Comparison of ENCODE assay signal across 21 cellular contexts in genomic region chr11:47124675-47125074, GRCh38.
"Had no signal": no experiment of that assay in that cellular context is flagged by ENCODE, and none has a peak within 500 bp of the region (broad histone marks: within the 10 kb centered on the region; RNA-seq: fewer than 3 reads in every experiment).

No MANE protein-coding gene starts in this region.

- H3K9me3 Mint-ChIP-seq: activated naive CD4-positive, alpha-beta T cell treated with anti-CD3 and anti-CD28 coated beads, Interleukin-2, amount 50 U/mL, for 72 hours; activated naive CD8-positive, alpha-beta T cell treated with anti-CD3 and anti-CD28 coated beads, Interleukin-2, amount 50 U/mL, for 24 hours; activated T-cell treated with anti-CD3 and anti-CD28 coated beads, Interleukin-2, amount 50 U/mL, for 4 hours; brain had no signal

- H3K4me1 Mint-ChIP-seq: activated naive CD8-positive, alpha-beta T cell treated with anti-CD3 and anti-CD28 coated beads, Interleukin-2, amount 50 U/mL, for 24 hours had no signal

- H3K27me3 Mint-ChIP-seq: activated naive CD8-positive, alpha-beta T cell treated with anti-CD3 and anti-CD28 coated beads, Interleukin-2, amount 50 U/mL, for 24 hours; brain had no signal

- H3K36me3 Mint-ChIP-seq: activated naive CD4-positive, alpha-beta T cell treated with anti-CD3 and anti-CD28 coated beads, Interleukin-2, amount 50 U/mL, for 72 hours had no signal

- H3K4me3 Mint-ChIP-seq: activated naive CD8-positive, alpha-beta T cell treated with anti-CD3 and anti-CD28 coated beads, Interleukin-2, amount 50 U/mL, for 24 hours; activated T-cell treated with anti-CD3 and anti-CD28 coated beads, Interleukin-2, amount 50 U/mL, for 4 hours; brain had no signal

- H3K27ac Mint-ChIP-seq: activated naive CD4-positive, alpha-beta T cell treated with anti-CD3 and anti-CD28 coated beads, Interleukin-2, amount 50 U/mL, for 72 hours; activated naive CD8-positive, alpha-beta T cell treated with anti-CD3 and anti-CD28 coated beads, Interleukin-2, amount 50 U/mL, for 24 hours had no signal

- DNase-seq: activated CD4-positive, alpha-beta T cell treated with anti-CD3 and anti-CD28 coated beads for 48 hours; activated CD4-positive, alpha-beta T cell treated with anti-CD3 and anti-CD28 coated beads, Interleukin-2, amount 50 U/mL, for 48 hours; activated CD4-positive, CD25-positive, alpha-beta regulatory T cell treated with anti-CD3 and anti-CD28 coated beads, Interleukin-2, amount 50 U/mL, for 72 hours; activated effector memory CD4-positive, alpha-beta T cell treated with anti-CD3 and anti-CD28 coated beads, Interleukin-2, amount 50 U/mL, for 16 hours; activated naive CD4-positive, alpha-beta T cell treated with Interleukin-2 at 50 U/mL for 16 hours; activated naive CD8-positive, alpha-beta T cell treated with anti-CD3 and anti-CD28 coated beads, Interleukin-2, amount 50 U/mL, for 24 hours; activated T-cell treated with anti-CD3 and anti-CD28 coated beads, Interleukin-2, amount 50 U/mL, for 4 hours; amygdala; Kasumi-1; NCI-H1092; NCI-H1417; NCI-H1930; NCI-H2171 treated with DMSO at 0.1 percent for 48 hours; NCI-H345; NCI-H510A treated with DMSO at 0.1 percent for 48 hours; NCI-H69; SW 1271 had no signal

- ATAC-seq: activated naive CD4-positive, alpha-beta T cell treated with anti-CD3 and anti-CD28 coated beads, Interleukin-2, amount 50 U/mL, for 72 hours; activated naive CD8-positive, alpha-beta T cell treated with anti-CD3 and anti-CD28 coated beads, Interleukin-2, amount 50 U/mL, for 24 hours; activated T-cell treated with anti-CD3 and anti-CD28 coated beads, Interleukin-2, amount 50 U/mL, for 4 hours; K562 had no signal

- H3K4me3 ChIP-seq: K562, SK-N-MC had no signal
